Comparison of ENCODE assay signal across 19 cellular contexts in genomic region chr22:23229646-23230045, GRCh38. TPM values are rescaled to one million over a fixed set of nuclear protein-coding genes. Genes with fewer than 3 reads are reported as not detected.
A peak's percentile ranks its signal among the peaks of the same experiment; 100 is the strongest.
DNase-seq lines count a peak whose midpoint lies in the region; ATAC-seq and TF ChIP-seq lines count a peak whose summit lies in the region.
"Had no signal": no experiment of that assay in that cellular context is flagged by ENCODE, and none has a peak within 500 bp of the region (broad histone marks: within the 10 kb centered on the region; RNA-seq: fewer than 3 reads in every experiment).

No MANE protein-coding gene starts in this region.

- peaks cover 83% of the 10 kb centered on the region for H3K4me1 Mint-ChIP-seq in activated naive CD4-positive, alpha-beta T cell treated with anti-CD3 and anti-CD28 coated beads for 36 hours (ENCODE audit: low read depth)
- peaks cover 81% of the 10 kb centered on the region for H3K4me1 Mint-ChIP-seq in WTC11

- no peaks in the 10 kb centered on the region for H3K27me3 Mint-ChIP-seq in activated naive CD4-positive, alpha-beta T cell treated with anti-CD3 and anti-CD28 coated beads for 36 hours (ENCODE audit: low read depth)
- no peaks in the 10 kb centered on the region; the same call in 1 of the 2 replicates for H3K27me3 Mint-ChIP-seq in WTC11 (ENCODE audit: low read depth)

- CTCF ChIA-PET in activated naive CD4-positive, alpha-beta T cell treated with anti-CD3 and anti-CD28 coated beads for 36 hours (lab: Charles Lee), result interaction anchor here (1.0 to 1.4 kb wide), 2 partner anchors 11 to 52 kb away, joined by 4 to 5 read pairs; no protein-coding TSS in a partner anchor
- CTCF ChIA-PET in WTC11 (lab: Charles Lee), result interaction anchor here (1.0 to 1.8 kb wide), 9 partner anchors 11 to 270 kb away, joined by 3 to 7 read pairs (median 5); no protein-coding TSS in a partner anchor

- peaks cover 35% of the 10 kb centered on the region for H3K36me3 Mint-ChIP-seq in activated naive CD4-positive, alpha-beta T cell treated with anti-CD3 and anti-CD28 coated beads for 36 hours (ENCODE audit: low read depth)
- H3K36me3 Mint-ChIP-seq in WTC11, result peaks cover 36% of the 10 kb centered on the region

- no peaks in the 10 kb centered on the region for H3K27me3 ChIP-seq in iPS-20b (ENCODE audit: insufficient read depth, low read length)
- no peaks in the 10 kb centered on the region for H3K27me3 ChIP-seq in spleen (replicated peaks in 1 of 7)

- H3K9me3 Mint-ChIP-seq in activated naive CD4-positive, alpha-beta T cell treated with anti-CD3 and anti-CD28 coated beads for 36 hours, result peaks cover 23% of the 10 kb centered on the region
- H3K9me3 Mint-ChIP-seq in WTC11, result peaks cover 24% of the 10 kb centered on the region

- H3K9me3 ChIP-seq in iPS-20b (ENCODE audit: insufficient read depth, low read depth, low read length) (peaks cover 6% of the 10 kb centered on the region; the same call in 1 of the 2 replicates), spleen (peaks cover 0 to 29% (median 25%) of the 10 kb centered on the region in 8 donors)

- peaks cover 42% of the 10 kb centered on the region; the same call in 1 of the 2 replicates for H3K4me1 ChIP-seq in iPS-20b (ENCODE audit: insufficient read depth, low read length)
- H3K4me1 ChIP-seq in spleen, result peaks cover 8 to 71% (median 40%) of the 10 kb centered on the region in 6 donors

- peak overlapping the region; percentile 49 for H3K27ac ChIP-seq in iPS-20b (ENCODE audit: low read length)
- H3K27ac ChIP-seq in spleen, result no peak overlapping the region
- H3K27ac ChIP-seq: C4-2B, GM23248 had no signal

- peak overlapping the region; percentile 52; the same call in 1 of the 2 replicates for H3K9ac ChIP-seq in iPS-20b (ENCODE audit: low read depth, low read length)
- H3K9ac ChIP-seq: GM23248 had no signal

- no peak for TF ChIP-seq POLR2A in spleen (IDR thresholded peaks at IDR 0.05)

- no peak for DNase-seq in activated naive CD4-positive, alpha-beta T cell treated with anti-CD3 and anti-CD28 coated beads for 36 hours
- no peak for DNase-seq in activated naive CD4-positive, alpha-beta T cell treated with anti-CD3 and anti-CD28 coated beads, Interleukin-2, amount 50 U/mL, for 16 hours
- DNase-seq in WTC11 (ENCODE audit: low spot score) (no peak), spleen (peak; percentile 21), kidney glomerular epithelial cell (lab: John Stamatoyannopoulos, UW) (no peak)
- DNase-seq in stimulated activated naive CD8-positive, alpha-beta T cell treated with anti-CD3 and anti-CD28 coated beads, Interleukin-15, Interleukin-2, amounts not matched to agents 100 U/mL and 50 U/mL, for 24 hours, result no peak
- DNase-seq: Calu3, DMS79, GM23248, HFFc6, Karpas-422, MM.1S, NCI-H1105 treated with DMSO at 0.1 percent for 48 hours, NCI-H187 treated with DMSO at 0.1 percent for 48 hours, NCI-H446, Right ventricle myocardium superior had no signal

- TF ChIP-seq CTCF in WTC11 (IDR thresholded peaks at IDR 0.05), result no peak
- no peak for TF ChIP-seq CTCF in spleen (IDR thresholded peaks at IDR 0.05 in 8 of 11, conservative IDR thresholded peaks at IDR 0.05 in 3 of 11)

- POLR2A ChIA-PET in WTC11 (lab: Charles Lee), result interaction anchor here (1.1 kb wide), 1 partner anchor 13 kb away, joined by 5 read pairs; no protein-coding TSS in a partner anchor

- H3K36me3 ChIP-seq in iPS-20b (ENCODE audit: insufficient read depth, low read depth, low read length) (no peaks in the 10 kb centered on the region), spleen (peaks cover 0 to 9% (median 0%) of the 10 kb centered on the region in 6 donors)

- peak overlapping the region; percentile 9 for H3K27ac Mint-ChIP-seq in activated naive CD4-positive, alpha-beta T cell treated with anti-CD3 and anti-CD28 coated beads for 36 hours
- peak overlapping the region; percentile 98 for H3K27ac Mint-ChIP-seq in WTC11
- H3K27ac Mint-ChIP-seq: HFFc6 had no signal

- H3K4me3 Mint-ChIP-seq in activated naive CD4-positive, alpha-beta T cell treated with anti-CD3 and anti-CD28 coated beads for 36 hours, result no peak overlapping the region
- no peak overlapping the region for H3K4me3 Mint-ChIP-seq in WTC11
- H3K4me3 Mint-ChIP-seq: HFFc6 had no signal

- no peak for ATAC-seq in WTC11
- ATAC-seq in GM18519 (IDR thresholded peaks at IDR 0.05; ENCODE audit: low FRiP score, unreplicated experiment), result no peak
- ATAC-seq in stimulated activated naive CD8-positive, alpha-beta T cell treated with anti-CD3 and anti-CD28 coated beads, Interleukin-15, Interleukin-2, amounts not matched to agents 100 U/mL and 50 U/mL, for 24 hours, result no peak

- intact Hi-C loops in activated naive CD4-positive, alpha-beta T cell treated with anti-CD3 and anti-CD28 coated beads for 36 hours (cut with micrococcal nuclease), result no loop called here
- intact Hi-C loops in spleen (cut with DNase I; ENCODE audit: low total_unique reads), result loop anchor here (10.0 kb wide), 1 partner anchor 45 kb away; no protein-coding TSS in a partner anchor

- H3K4me3 ChIP-seq in iPS-20b (ENCODE audit: low read length) (peak overlapping the region; percentile 46; the same call in 1 of the 2 replicates), spleen (no peak overlapping the region)
- H3K4me3 ChIP-seq: GM23248 had no signal

- 91 to 98% (median 94%) methylated on average over 4 of the region's 4 CpGs for WGBS in spleen, 5 donors

TF ChIP-seq in WTC11, 78 proteins besides CTCF, POLR2A, EP300 and RAD21 (continues in another document):
- no peak for TF ChIP-seq NFE2L1 (CRISPR knock-in tag; IDR thresholded peaks at IDR 0.05)
- no peak for TF ChIP-seq STAT6 (CRISPR knock-in tag; conservative IDR thresholded peaks at IDR 0.05; ENCODE audit: low read depth)
- TF ChIP-seq CDX4 (CRISPR knock-in tag; IDR thresholded peaks at IDR 0.05; ENCODE audit: borderline replicate concordance), result no peak
- no peak for TF ChIP-seq USF1 (CRISPR knock-in tag; IDR thresholded peaks at IDR 0.05)
- no peak for TF ChIP-seq ZNF219 (CRISPR knock-in tag; IDR thresholded peaks at IDR 0.05; ENCODE audit: borderline replicate concordance)
- TF ChIP-seq TCF7 (CRISPR knock-in tag; IDR thresholded peaks at IDR 0.05; ENCODE audit: low read depth), result no peak
- no peak for TF ChIP-seq NFYB (CRISPR knock-in tag; conservative IDR thresholded peaks at IDR 0.05; ENCODE audit: low read depth)
- TF ChIP-seq ZNF121 (CRISPR knock-in tag; IDR thresholded peaks at IDR 0.05), result no peak
- TF ChIP-seq JUN (CRISPR knock-in tag; IDR thresholded peaks at IDR 0.05), result no peak
- no peak for TF ChIP-seq IRF1 (CRISPR knock-in tag; IDR thresholded peaks at IDR 0.05)
- no peak for TF ChIP-seq EMX1 (CRISPR knock-in tag; IDR thresholded peaks at IDR 0.05)

RNA-seq across cellular contexts. Expression of gene BCR, which starts 49.3 kb away (rescaled TPM):
- total RNA-seq in activated naive CD4-positive, alpha-beta T cell treated with anti-CD3 and anti-CD28 coated beads for 36 hours, result 10 to 100 TPM; 62.3 to 63.3 TPM
- 96.5 to 129 TPM (median 105 TPM) in 3 replicates for total RNA-seq in WTC11 (2021)
- total RNA-seq in spleen, result 10 to 100 TPM; 39.3 to 64.8 (median 56.3) TPM
- polyA plus RNA-seq in spleen, result 10 to 100 TPM; 15.2 to 21.9 (median 15.8) TPM
